ENCODE assay signal across 8 cellular contexts in genomic region chr3:3170998-3171397, GRCh38. TPM values are rescaled to one million over a fixed set of nuclear protein-coding genes. Genes with fewer than 3 reads are reported as not detected.
A peak's percentile ranks its signal among the peaks of the same experiment; 100 is the strongest.
DNase-seq lines count a peak whose midpoint lies in the region; ATAC-seq and TF ChIP-seq lines count a peak whose summit lies in the region.

No MANE protein-coding gene starts in this region.

- H3K4me3 Mint-ChIP-seq in naive thymus-derived CD8-positive, alpha-beta T cell, result peak overlapping the region in 9 of 10 donors; percentile 37 to 69 (median 48)

- no peaks in the 10 kb centered on the region for H3K9me3 Mint-ChIP-seq in naive thymus-derived CD8-positive, alpha-beta T cell

- H3K36me3 Mint-ChIP-seq in naive thymus-derived CD8-positive, alpha-beta T cell, result peaks cover 15 to 84% (median 31%) of the 10 kb centered on the region in 3 donors

- TF ChIP-seq CTCF in BE2C (IDR thresholded peaks at IDR 0.05; ENCODE audit: low read depth, low read length), result peak; percentile 29

- H3K4me3 ChIP-seq in BE2C (ENCODE audit: low read depth, low read length), result no peak overlapping the region

- H3K4me1 ChIP-seq in BE2C, result no peaks in the 10 kb centered on the region

- H3K27ac Mint-ChIP-seq in naive thymus-derived CD8-positive, alpha-beta T cell, result peak overlapping the region; percentile 85 to 96 (median 92)

- H3K9me3 ChIP-seq in BE2C, result no peaks in the 10 kb centered on the region

- no peaks in the 10 kb centered on the region for H3K27me3 ChIP-seq in BE2C

- H3K36me3 ChIP-seq in BE2C, result peaks cover 7% of the 10 kb centered on the region

- ATAC-seq in GM18502 (IDR thresholded peaks at IDR 0.05; ENCODE audit: poor library complexity, unreplicated experiment), result peak; percentile 49
- ATAC-seq in naive thymus-derived CD8-positive, alpha-beta T cell, result peak; percentile 50 to 67
- no peak for ATAC-seq in GM21737 (IDR thresholded peaks at IDR 0.05; ENCODE audit: unreplicated experiment)

- POLR2A ChIA-PET in naive thymus-derived CD8-positive, alpha-beta T cell (lab: Charles Lee), result interaction anchor here (0.7 to 0.8 kb wide), 2 partner anchors 9 to 10 kb away, joined by 3 to 4 read pairs; no protein-coding TSS in a partner anchor

- no peaks in the 10 kb centered on the region for H3K27me3 Mint-ChIP-seq in naive thymus-derived CD8-positive, alpha-beta T cell

- no peak for DNase-seq in BE2C
- DNase-seq in NCI-H460 (ENCODE audit: extremely low read depth, low read depth), result peak; percentile 6
- DNase-seq in cerebellar cortex (ENCODE audit: low spot score), result peak; percentile 34
- peak in 3 of 10 donors; percentile 46 to 50 (median 49) for DNase-seq in naive thymus-derived CD8-positive, alpha-beta T cell
- no peak for DNase-seq in NOMO-1 treated with DMSO at 0.1 percent for 48 hours (lab: John Stamatoyannopoulos, UW; ENCODE audit: unreplicated experiment)
- DNase-seq in NCI-H526 treated with DMSO at 0.1 percent for 48 hours (lab: John Stamatoyannopoulos, UW), result no peak

- H3K4me1 Mint-ChIP-seq in naive thymus-derived CD8-positive, alpha-beta T cell, result peaks cover 22 to 73% (median 67%) of the 10 kb centered on the region in 4 donors

RNA-seq across cellular contexts. Expression of gene CRBN, which starts 8.5 kb away (rescaled TPM):
- polyA plus RNA-seq in BE2C (2012; ENCODE audit: insufficient read depth, insufficient read length, low read depth), result 13.0 TPM
- 21.6 and 23.6 TPM in 2 replicates for total RNA-seq in NCI-H460 (2014; rRNA removed; shearing (Covaris generic))
- polyA plus RNA-seq in NCI-H460 (2014; cell fraction: nucleus; rRNA removed), result 17.3 and 48.5 TPM in 2 replicates
- 100 to 1,000 TPM; 158 to 164 TPM for total RNA-seq in naive thymus-derived CD8-positive, alpha-beta T cell
- polyA plus RNA-seq in naive thymus-derived CD8-positive, alpha-beta T cell, result 100 to 1,000 TPM; 149 to 194 (median 172) TPM

RNA-seq across cellular contexts. Expression of gene TRNT1, which starts 44.3 kb away (rescaled TPM):
- 6.0 TPM for polyA plus RNA-seq in BE2C (2012; ENCODE audit: insufficient read depth, insufficient read length, low read depth)
- 18.5 and 25.9 TPM in 2 replicates for total RNA-seq in NCI-H460 (2014; rRNA removed; shearing (Covaris generic))
- polyA plus RNA-seq in NCI-H460 (2014; cell fraction: nucleus; rRNA removed), result 49.7 and 57.4 TPM in 2 replicates
- 10 to 100 TPM; 44.5 to 44.8 TPM for total RNA-seq in naive thymus-derived CD8-positive, alpha-beta T cell
- 10 to 100 TPM; 18.0 to 26.4 (median 24.0) TPM for polyA plus RNA-seq in naive thymus-derived CD8-positive, alpha-beta T cell

Comparison
In these comparisons a context has a peak if more than half of its experiments do, and no peak if none do; other contexts are left out.
1. DNase-seq: peak in NCI-H460 (single experiment) and cerebellar cortex (single experiment); none in BE2C (single experiment), NOMO-1 treated with DMSO at 0.1 percent for 48 hours (single experiment) and NCI-H526 treated with DMSO at 0.1 percent for 48 hours (single experiment).